In the genomic region with DNA sequence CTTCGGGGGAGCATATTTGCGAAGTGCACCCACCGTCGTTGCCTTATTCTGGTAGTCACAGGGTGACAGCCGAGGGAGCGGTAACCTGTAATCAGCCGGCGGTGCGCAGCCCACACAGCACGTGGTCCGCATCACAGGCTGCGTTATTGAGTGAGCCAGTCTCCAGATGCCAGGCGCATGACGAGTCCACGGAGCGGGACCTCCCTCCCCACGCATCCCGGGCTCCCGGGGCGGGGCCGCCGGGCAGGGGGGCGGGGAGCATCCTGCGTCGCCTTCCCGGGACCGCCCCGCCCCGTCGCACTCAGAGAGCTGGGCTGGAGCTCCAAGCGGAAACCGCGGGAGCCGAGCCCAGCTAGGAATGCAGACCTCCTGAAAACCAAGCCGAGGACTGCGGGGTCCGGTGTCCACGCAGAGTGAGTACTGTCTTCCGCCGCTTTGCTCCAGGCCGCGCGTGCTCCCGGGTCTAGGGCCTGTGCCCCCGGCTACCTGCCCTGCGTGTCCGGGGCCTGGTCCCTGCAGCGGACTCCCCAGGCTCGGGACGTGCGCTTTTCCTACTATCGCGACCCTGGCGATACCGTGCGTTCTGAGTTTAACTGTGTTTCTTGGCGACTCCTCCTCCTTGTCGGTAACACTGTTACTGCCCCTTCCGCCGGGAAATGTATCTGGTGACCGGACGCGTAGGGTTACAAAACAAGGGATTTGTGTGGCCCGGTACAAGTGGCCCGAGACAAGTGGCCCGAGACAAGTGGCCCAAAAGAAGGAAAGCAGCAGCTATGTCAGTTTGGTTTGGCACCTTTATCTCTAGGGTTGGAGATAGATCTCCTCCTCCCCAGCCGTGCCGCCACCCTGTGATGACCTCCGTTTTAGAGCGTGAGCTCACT, we compare ENCODE assay signal across 7 cellular contexts. TPM values are rescaled to one million over a fixed set of nuclear protein-coding genes. Genes with fewer than 3 reads are reported as not detected.
DNase-seq lines count a peak whose midpoint lies in the region; ATAC-seq and TF ChIP-seq lines count a peak whose summit lies in the region.

No MANE protein-coding gene starts in this region.

- peak overlapping the region; percentile 86 to 93 for H3K27ac ChIP-seq in left lung

- peak; percentile 62 for DNase-seq in NCI-H2196 (lab: John Stamatoyannopoulos, UW; ENCODE audit: unreplicated experiment)
- peak; percentile 79 to 82 for DNase-seq in activated CD4-positive, alpha-beta T cell treated with anti-CD3 and anti-CD28 coated beads, Interleukin-2, amount 50 U/mL, for 4 hours
- peak; percentile 96 for DNase-seq in dedifferentiated amniotic fluid mesenchymal stem cell (ENCODE audit: extremely low spot score)
- DNase-seq in left lung, result peak; percentile 94 to 97
- peak; percentile 87 for DNase-seq in stimulated activated CD4-positive, alpha-beta T cell treated with anti-CD3 and anti-CD28 coated beads, Interleukin-1b, Interleukin-23, amount 100 ng/mL, for 48 hours

- ATAC-seq in GM18517 (IDR thresholded peaks at IDR 0.05; ENCODE audit: unreplicated experiment), result peak; percentile 56
- peak; percentile 56 for ATAC-seq in HG02884 (IDR thresholded peaks at IDR 0.05; ENCODE audit: unreplicated experiment)
- peak; percentile 98 for ATAC-seq in left lung

- peak overlapping the region; percentile 49 to 65 for H3K4me3 ChIP-seq in left lung

- peaks cover 0 to 6% of the 10 kb centered on the region in 2 donors for H3K36me3 ChIP-seq in left lung

- no peaks in the 10 kb centered on the region for H3K27me3 ChIP-seq in left lung

- peaks cover 11 to 53% of the 10 kb centered on the region in 2 donors for H3K4me1 ChIP-seq in left lung

- TF ChIP-seq CTCF in left lung (IDR thresholded peaks at IDR 0.05), result no peak

- intact Hi-C loops in left lung (cut with DNase I), result no loop called here

- no peaks in the 10 kb centered on the region for H3K9me3 ChIP-seq in left lung

RNA-seq across cellular contexts. Expression of gene CAST, which starts 40.6 kb away (rescaled TPM):
- 100 to 1,000 TPM; 232 to 264 TPM for total RNA-seq in left lung

Comparison
In these comparisons a context has a peak if more than half of its experiments do, and no peak if none do; other contexts are left out.
1. Peak in every context shown above with its lines: DNase-seq, ATAC-seq, H3K4me3 ChIP-seq and H3K27ac ChIP-seq.